Comparison of ENCODE assay signal across 1 cellular context in genomic region chr11:67483901-67484665, GRCh38.
TF ChIP-seq lines count a peak whose summit lies in the region.

No MANE protein-coding gene starts in this region.

TF ChIP-seq in HCT116, 20 proteins besides CTCF, POLR2A, EP300 and RAD21 (continued from another document):
- TF ChIP-seq MAX (IDR thresholded peaks at IDR 0.05), result no peak
- TF ChIP-seq, protein P1, sequence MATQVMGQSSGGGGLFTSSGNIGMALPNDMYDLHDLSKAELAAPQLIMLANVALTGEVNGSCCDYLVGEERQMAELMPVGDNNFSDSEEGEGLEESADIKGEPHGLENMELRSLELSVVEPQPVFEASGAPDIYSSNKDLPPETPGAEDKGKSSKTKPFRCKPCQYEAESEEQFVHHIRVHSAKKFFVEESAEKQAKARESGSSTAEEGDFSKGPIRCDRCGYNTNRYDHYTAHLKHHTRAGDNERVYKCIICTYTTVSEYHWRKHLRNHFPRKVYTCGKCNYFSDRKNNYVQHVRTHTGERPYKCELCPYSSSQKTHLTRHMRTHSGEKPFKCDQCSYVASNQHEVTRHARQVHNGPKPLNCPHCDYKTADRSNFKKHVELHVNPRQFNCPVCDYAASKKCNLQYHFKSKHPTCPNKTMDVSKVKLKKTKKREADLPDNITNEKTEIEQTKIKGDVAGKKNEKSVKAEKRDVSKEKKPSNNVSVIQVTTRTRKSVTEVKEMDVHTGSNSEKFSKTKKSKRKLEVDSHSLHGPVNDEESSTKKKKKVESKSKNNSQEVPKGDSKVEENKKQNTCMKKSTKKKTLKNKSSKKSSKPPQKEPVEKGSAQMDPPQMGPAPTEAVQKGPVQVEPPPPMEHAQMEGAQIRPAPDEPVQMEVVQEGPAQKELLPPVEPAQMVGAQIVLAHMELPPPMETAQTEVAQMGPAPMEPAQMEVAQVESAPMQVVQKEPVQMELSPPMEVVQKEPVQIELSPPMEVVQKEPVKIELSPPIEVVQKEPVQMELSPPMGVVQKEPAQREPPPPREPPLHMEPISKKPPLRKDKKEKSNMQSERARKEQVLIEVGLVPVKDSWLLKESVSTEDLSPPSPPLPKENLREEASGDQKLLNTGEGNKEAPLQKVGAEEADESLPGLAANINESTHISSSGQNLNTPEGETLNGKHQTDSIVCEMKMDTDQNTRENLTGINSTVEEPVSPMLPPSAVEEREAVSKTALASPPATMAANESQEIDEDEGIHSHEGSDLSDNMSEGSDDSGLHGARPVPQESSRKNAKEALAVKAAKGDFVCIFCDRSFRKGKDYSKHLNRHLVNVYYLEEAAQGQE (IDR thresholded peaks at IDR 0.05; ENCODE audit: low read depth), result no peak
- no peak for TF ChIP-seq CEBPB (IDR thresholded peaks at IDR 0.05; ENCODE audit: low read depth)
- TF ChIP-seq SP1 (IDR thresholded peaks at IDR 0.05; ENCODE audit: low read depth), result no peak
